In genomic region chr17:73544333-73544732, GRCh38 we compare ENCODE assay signal across 27 cellular contexts.
DNase-seq lines count a peak whose midpoint lies in the region; ATAC-seq, FAIRE-seq and TF ChIP-seq lines count a peak whose summit lies in the region.
"Had no signal": no experiment of that assay in that cellular context is flagged by ENCODE, and none has a peak within 500 bp of the region (broad histone marks: within the 10 kb centered on the region; RNA-seq: fewer than 3 reads in every experiment).

No MANE protein-coding gene starts in this region.

- intact Hi-C loops in left ventricle myocardium superior (cut with micrococcal nuclease) (no loop called here), Right ventricle myocardium superior (cut with DNase I) (no loop called here), mucosa of descending colon (cut with DNase I, micrococcal nuclease) (no loop called here)

- no peak overlapping the region for H3K14ac ChIP-seq in H1 (ENCODE audit: insufficient read length)

- peak; percentile 1 for DNase-seq in left ventricle myocardium superior
- no peak for DNase-seq in Right ventricle myocardium superior
- no peak for DNase-seq in H1 (ENCODE audit: low read depth in 1 of 2, low spot score in 2 of 2)
- DNase-seq in neural progenitor cell (ENCODE audit: low spot score), result no peak
- no peak for DNase-seq in NCI-H510A treated with DMSO at 0.1 percent for 48 hours (lab: John Stamatoyannopoulos, UW)
- DNase-seq in mucosa of descending colon, result no peak
- DNase-seq in mesothelial cell of epicardium (ENCODE audit: low spot score in 2 of 2, unreplicated experiment in 2 of 2), result no peak
- DNase-seq: AML-193; CD4-positive, alpha-beta memory T cell; CD8-positive, alpha-beta memory T cell; COR-L47; DMS 273 treated with DMSO at 0.1 percent for 48 hours; DMS153; DMS53; DMS79; DND-41; EL; GDM1 had no signal

- no peak overlapping the region for H2BK20ac ChIP-seq in H1 (ENCODE audit: low read length)

- H3F3A ChIP-seq in neural progenitor cell (ENCODE audit: low read depth), result no peaks in the 10 kb centered on the region

- no peak overlapping the region for H3K56ac ChIP-seq in H1 (replicated peaks; ENCODE audit: insufficient read length, low read depth, low read length)

- 0 out of 2 replicates have a peak, but pooled peaks cover 2% of the 10 kb centered on the region for H3K79me1 ChIP-seq in H1 (ENCODE audit: low read depth, low read length)

- POLR2A ChIA-PET in H1 (lab: Charles Lee; ENCODE audit: partially characterized antibody), result interaction anchor here (1.3 kb wide), 1 partner anchor 23 kb away, joined by 4 read pairs; no protein-coding TSS in a partner anchor

- no peak for TF ChIP-seq RAD21 in H1 (IDR thresholded peaks at IDR 0.05 in 1 of 2, conservative IDR thresholded peaks at IDR 0.05 in 1 of 2; ENCODE audit: low read depth in 2 of 2, low read length in 2 of 2)

- peaks cover 0 to 3% of the 10 kb centered on the region in 2 experiments for H4K20me1 ChIP-seq in H1 (replicated peaks in 1 of 2; ENCODE audit: control insufficient read depth in 1 of 2, insufficient read depth in 2 of 2, low read length in 2 of 2)
- H4K20me1 ChIP-seq in neural progenitor cell (ENCODE audit: low read depth), result peaks cover 100% of the 10 kb centered on the region

- no peak overlapping the region for H2BK120ac ChIP-seq in H1 (replicated peaks; ENCODE audit: low read depth, low read length)

- ATAC-seq in left ventricle myocardium superior (no peak), Right ventricle myocardium superior (ENCODE audit: poor library complexity) (no peak), mucosa of descending colon (no peak)
- ATAC-seq: A549, GM12878 had no signal

- H3K9me3 ChIP-seq in H1 (ENCODE audit: insufficient read depth in 2 of 2, low read depth in 1 of 2, low read length in 1 of 2), result no peaks in the 10 kb centered on the region
- no peaks in the 10 kb centered on the region for H3K9me3 ChIP-seq in neural progenitor cell (ENCODE audit: low read depth)
- H3K9me3 ChIP-seq in mucosa of descending colon, result no peaks in the 10 kb centered on the region
- H3K9me3 ChIP-seq: A549; BLaER1 treated with 17β-estradiol and CSF1 and Interleukin-3, amounts not matched to agents 10 nM and 100 nM had no signal

- H2BK15ac ChIP-seq in H1 (ENCODE audit: low read length), result 0 out of 2 replicates have a peak overlapping the region, but pooled peaks have one; percentile 61

- H3K27me3 Mint-ChIP-seq in neural progenitor cell (ENCODE audit: insufficient read depth, low read depth), result peaks cover 6% of the 10 kb centered on the region
- H3K27me3 Mint-ChIP-seq in mesothelial cell of epicardium (ENCODE audit: low read depth), result no peaks in the 10 kb centered on the region
- H3K27me3 Mint-ChIP-seq: B cell had no signal

- H3K36me3 Mint-ChIP-seq in neural progenitor cell, result no peaks in the 10 kb centered on the region
- no peaks in the 10 kb centered on the region for H3K36me3 Mint-ChIP-seq in mesothelial cell of epicardium
- H3K36me3 Mint-ChIP-seq: CD4-positive, alpha-beta memory T cell; CD8-positive, alpha-beta memory T cell had no signal

- no peak overlapping the region for H4K5ac ChIP-seq in H1 (ENCODE audit: insufficient read length, low read depth, low read length)

- TF ChIP-seq EP300 in H1 (IDR thresholded peaks at IDR 0.05; ENCODE audit: borderline replicate concordance in 1 of 2, low read depth in 2 of 2, low read length in 2 of 2), result no peak

- H3K9ac ChIP-seq in H1 (replicated peaks in 1 of 4; ENCODE audit: extremely low read depth in 1 of 4, low read depth in 3 of 4, low read length in 3 of 4) (no peak overlapping the region), neural progenitor cell (no peak overlapping the region)
- H3K9ac ChIP-seq: BLaER1 treated with 17β-estradiol and CSF1 and Interleukin-3, amounts not matched to agents 10 nM and 100 nM had no signal

- H3K4me2 ChIP-seq in H1 (ENCODE audit: insufficient read depth in 1 of 2, low read depth in 2 of 2, low read length in 2 of 2) (no peak overlapping the region), neural progenitor cell (no peak overlapping the region)
- H3K4me2 ChIP-seq: A549; BLaER1 treated with 17β-estradiol and CSF1 and Interleukin-3, amounts not matched to agents 10 nM and 100 nM had no signal

- no peaks in the 10 kb centered on the region for H3K79me2 ChIP-seq in H1 (ENCODE audit: control insufficient read depth in 1 of 2, insufficient read depth in 2 of 2, low read length in 2 of 2)
- peaks cover 15% of the 10 kb centered on the region for H3K79me2 ChIP-seq in neural progenitor cell (ENCODE audit: low read depth)

- H3K4me3 Mint-ChIP-seq in neural progenitor cell, result peak overlapping the region; percentile 11
- no peak overlapping the region for H3K4me3 Mint-ChIP-seq in mesothelial cell of epicardium
- H3K4me3 Mint-ChIP-seq: B cell; CD8-positive, alpha-beta memory T cell had no signal

- peaks cover 71% of the 10 kb centered on the region for H3K4me1 Mint-ChIP-seq in neural progenitor cell
- peaks cover 13% of the 10 kb centered on the region for H3K4me1 Mint-ChIP-seq in mesothelial cell of epicardium

- 86% methylated on average over 5 of the region's 5 CpGs; no CpG with 5 or more reads in 1 of the 2 experiments for WGBS in H1 (ENCODE audit: extremely low coverage in 1 of 2, insufficient coverage in 1 of 2, insufficient read length in 1 of 2, insufficient replicate concordance in 2 of 2, low coverage in 1 of 2, low lambda C conversion rate in 2 of 2, missing lambda C conversion rate in 1 of 2), 2 experiments

- H3K27ac Mint-ChIP-seq in neural progenitor cell (no peak overlapping the region), mesothelial cell of epicardium (no peak overlapping the region)
- H3K27ac Mint-ChIP-seq: B cell had no signal

- peak overlapping the region; percentile 57 for H3K4ac ChIP-seq in H1 (replicated peaks; ENCODE audit: insufficient read length, low read depth, low read length)

- no peak for TF ChIP-seq POLR2A in H1 (IDR thresholded peaks at IDR 0.05; ENCODE audit: control extremely low read depth in 1 of 2, low read depth in 2 of 2, low read length in 2 of 2)

- TF ChIP-seq CTCF in H1 (IDR thresholded peaks at IDR 0.05; ENCODE audit: control extremely low read depth in 1 of 3, insufficient read depth in 1 of 3, low read depth in 1 of 3, low read length in 3 of 3), result no peak
- TF ChIP-seq CTCF in neural progenitor cell (IDR thresholded peaks at IDR 0.05), result no peak
- no peak for TF ChIP-seq CTCF in mucosa of descending colon (IDR thresholded peaks at IDR 0.05)
- no peak for TF ChIP-seq CTCF in mesothelial cell of epicardium (IDR thresholded peaks at IDR 0.05; ENCODE audit: unreplicated experiment)

- H3K27me3 ChIP-seq in H1 (replicated peaks in 1 of 4; ENCODE audit: control insufficient read depth in 3 of 4, extremely low read depth in 1 of 4, insufficient read depth in 3 of 4, low read length in 3 of 4) (no peaks in the 10 kb centered on the region; a peak in 1 of 7 replicates), neural progenitor cell (no peaks in the 10 kb centered on the region)
- H3K27me3 ChIP-seq: BLaER1 treated with 17β-estradiol and CSF1 and Interleukin-3, amounts not matched to agents 10 nM and 100 nM had no signal

- H3K36me3 ChIP-seq in H1 (ENCODE audit: control insufficient read depth in 2 of 4, insufficient read depth in 4 of 4, low read length in 3 of 4) (no peaks in the 10 kb centered on the region), neural progenitor cell (no peaks in the 10 kb centered on the region), mucosa of descending colon (ENCODE audit: low read depth) (no peaks in the 10 kb centered on the region)
- H3K36me3 ChIP-seq: BLaER1 treated with 17β-estradiol and CSF1 and Interleukin-3, amounts not matched to agents 10 nM and 100 nM had no signal

- H2AK5ac ChIP-seq in H1 (ENCODE audit: low read depth, low read length), result no peak overlapping the region

- H4K8ac ChIP-seq in H1 (ENCODE audit: extremely low read depth, insufficient read depth, low read length), result no peak overlapping the region

- no peak overlapping the region for H4K91ac ChIP-seq in H1 (replicated peaks; ENCODE audit: insufficient read length, low read length)

- H3K23me2 ChIP-seq in H1 (ENCODE audit: low read depth, low read length), result no peaks in the 10 kb centered on the region

- CTCF ChIA-PET in H1 (lab: Charles Lee; ENCODE audit: partially characterized antibody), result interaction anchor here (0.6 to 1.1 kb wide), 3 partner anchors 13 to 118 kb away, joined by 3 read pairs; no protein-coding TSS in a partner anchor

- H3K27ac ChIP-seq in H1 (ENCODE audit: low read depth, low read length) (no peak overlapping the region), neural progenitor cell (no peak overlapping the region)
- H3K27ac ChIP-seq: 22Rv1; A549; BLaER1 treated with 17β-estradiol and CSF1 and Interleukin-3, amounts not matched to agents 10 nM and 100 nM; C4-2B had no signal

- H3K4me3 ChIP-seq in H1 (ENCODE audit: extremely low read depth in 1 of 4, insufficient read depth in 2 of 4, low read depth in 3 of 4, low read length in 4 of 4), result no peak overlapping the region
- no peak overlapping the region for H3K4me3 ChIP-seq in neural progenitor cell
- no peak overlapping the region for H3K4me3 ChIP-seq in mucosa of descending colon
- H3K4me3 ChIP-seq: A549; BLaER1 treated with 17β-estradiol and CSF1 and Interleukin-3, amounts not matched to agents 10 nM and 100 nM; GM12878 had no signal

- no peak for FAIRE-seq in H1 (lab: Jason Lieb, UNC)
- FAIRE-seq: A549, GM12878, GM12892, GM18507, GM19239 had no signal

- H2AFZ ChIP-seq in H1 (ENCODE audit: low read length) (no peak overlapping the region), neural progenitor cell (replicated peaks) (no peak overlapping the region)

- H2BK12ac ChIP-seq in H1 (ENCODE audit: low read depth, low read length), result peak overlapping the region; percentile 19; the same call in 1 of the 2 replicates

- H2BK5ac ChIP-seq in H1 (ENCODE audit: low read depth, low read length), result no peak overlapping the region

- no peak overlapping the region for H3K23ac ChIP-seq in H1 (ENCODE audit: insufficient read length)

- no peaks in the 10 kb centered on the region for H3K9me3 Mint-ChIP-seq in neural progenitor cell
- H3K9me3 Mint-ChIP-seq in mesothelial cell of epicardium, result no peaks in the 10 kb centered on the region
- H3K9me3 Mint-ChIP-seq: CD8-positive, alpha-beta memory T cell had no signal

- peaks cover 0 to 28% (median 18%) of the 10 kb centered on the region in 4 experiments; a peak in 6 of 7 replicates for H3K4me1 ChIP-seq in H1 (replicated peaks in 1 of 4; ENCODE audit: control insufficient read depth in 3 of 4, insufficient read depth in 4 of 4, low read length in 3 of 4)
- H3K4me1 ChIP-seq in neural progenitor cell, result peaks cover 53% of the 10 kb centered on the region
- H3K4me1 ChIP-seq in mucosa of descending colon (ENCODE audit: low read depth), result no peaks in the 10 kb centered on the region
- H3K4me1 ChIP-seq: A549 had no signal

- no peak overlapping the region for H3K18ac ChIP-seq in H1 (ENCODE audit: extremely low read depth, low read length)

TF ChIP-seq in H1, 55 proteins besides CTCF, POLR2A, EP300 and RAD21:
- TF ChIP-seq GABPA (IDR thresholded peaks at IDR 0.05; ENCODE audit: borderline replicate concordance, insufficient read depth, low read length) (no peak), NANOG (IDR thresholded peaks at IDR 0.05; ENCODE audit: insufficient read depth, low read depth, low read length, poor library complexity, severe bottlenecking) (no peak)
